Comparison of ENCODE assay signal across 1 cellular context in genomic region chr7:70383369-70383768, GRCh38.
TF ChIP-seq lines count a peak whose summit lies in the region.

No MANE protein-coding gene starts in this region.

TF ChIP-seq in SK-N-SH, 30 proteins besides CTCF, POLR2A, EP300 and RAD21 (continued from another document):
- peak; percentile 52 for TF ChIP-seq PBX3 (IDR thresholded peaks at IDR 0.05)
- TF ChIP-seq USF1 (IDR thresholded peaks at IDR 0.05; ENCODE audit: borderline replicate concordance, low read depth): no peak
